In the genomic region with DNA sequence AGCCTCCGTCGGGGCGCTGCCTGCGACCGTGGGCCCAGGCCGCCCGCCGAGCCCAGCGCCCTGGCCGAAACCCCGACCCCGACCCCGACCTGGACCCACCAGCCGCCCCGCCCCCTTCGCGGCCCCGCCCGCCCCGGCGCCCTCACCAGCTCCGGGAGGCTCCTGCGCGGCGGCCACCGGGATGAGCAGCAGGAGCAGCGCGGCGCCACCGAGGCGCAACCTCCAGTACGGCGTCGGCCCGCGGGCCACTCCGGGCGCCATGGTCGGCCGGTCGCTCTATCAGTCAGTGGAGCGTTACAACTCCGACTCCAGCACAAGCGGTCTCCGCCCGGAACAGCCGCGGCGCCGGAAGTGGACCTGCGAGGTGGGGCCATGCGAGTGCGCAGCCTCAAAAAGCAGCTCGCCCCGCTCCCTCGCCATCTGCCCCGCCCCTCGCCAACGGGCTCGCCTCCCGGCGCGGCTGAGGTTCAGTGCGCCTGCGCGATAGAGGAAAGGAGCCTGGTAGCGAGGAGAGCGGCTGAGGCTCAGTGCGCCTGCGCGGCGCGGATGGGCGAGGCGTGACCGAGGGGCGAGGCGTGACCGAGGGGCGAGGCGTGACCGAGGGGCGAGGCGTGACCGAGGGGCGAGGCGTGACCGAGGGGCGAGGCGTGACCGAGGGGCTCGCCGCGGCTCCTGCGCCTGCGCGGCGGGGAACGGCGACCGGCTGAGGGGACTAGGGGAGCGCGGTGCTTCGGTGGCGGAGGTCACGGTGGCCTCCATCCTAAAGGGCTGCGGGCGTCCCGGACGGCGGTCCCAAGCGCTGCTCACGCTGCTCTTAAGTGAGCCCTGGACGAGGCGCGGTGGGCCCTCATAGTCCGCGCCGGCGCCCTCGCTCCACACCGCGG, we compare ENCODE assay signal across 1 cellular context.
A peak's percentile ranks its signal among the peaks of the same experiment; 100 is the strongest.
TF ChIP-seq lines count a peak whose summit lies in the region.

A gene with protein sequence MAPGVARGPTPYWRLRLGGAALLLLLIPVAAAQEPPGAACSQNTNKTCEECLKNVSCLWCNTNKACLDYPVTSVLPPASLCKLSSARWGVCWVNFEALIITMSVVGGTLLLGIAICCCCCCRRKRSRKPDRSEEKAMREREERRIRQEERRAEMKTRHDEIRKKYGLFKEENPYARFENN (minus strand): TSS at position 335 of the 884 bp plus-strand sequence. CDS start 74 bp downstream, at position 261.

TF ChIP-seq in WTC11, 78 proteins besides CTCF, POLR2A, EP300 and RAD21 (continued from another document):
- 0 out of 2 replicates have a peak, but pooled peaks have one; percentile 15 for TF ChIP-seq E2F5 (CRISPR knock-in tag; IDR thresholded peaks at IDR 0.05)
- no peak for TF ChIP-seq ZNF317 (CRISPR knock-in tag; IDR thresholded peaks at IDR 0.05; ENCODE audit: borderline replicate concordance, low read depth)
- TF ChIP-seq, protein P1, sequence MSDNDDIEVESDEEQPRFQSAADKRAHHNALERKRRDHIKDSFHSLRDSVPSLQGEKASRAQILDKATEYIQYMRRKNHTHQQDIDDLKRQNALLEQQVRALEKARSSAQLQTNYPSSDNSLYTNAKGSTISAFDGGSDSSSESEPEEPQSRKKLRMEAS (CRISPR knock-in tag; IDR thresholded peaks at IDR 0.05), result peak; percentile 83
- 0 out of 2 replicates have a peak, but pooled peaks have one; percentile 16 for TF ChIP-seq JUN (CRISPR knock-in tag; IDR thresholded peaks at IDR 0.05)
- TF ChIP-seq HMGXB4 (CRISPR knock-in tag; IDR thresholded peaks at IDR 0.05), result peak; percentile 14; the same call in 1 of the 2 replicates
- TF ChIP-seq GRHL2 (CRISPR knock-in tag; IDR thresholded peaks at IDR 0.05; ENCODE audit: insufficient replicate concordance, severe bottlenecking), result no peak
- TF ChIP-seq, protein P2, sequence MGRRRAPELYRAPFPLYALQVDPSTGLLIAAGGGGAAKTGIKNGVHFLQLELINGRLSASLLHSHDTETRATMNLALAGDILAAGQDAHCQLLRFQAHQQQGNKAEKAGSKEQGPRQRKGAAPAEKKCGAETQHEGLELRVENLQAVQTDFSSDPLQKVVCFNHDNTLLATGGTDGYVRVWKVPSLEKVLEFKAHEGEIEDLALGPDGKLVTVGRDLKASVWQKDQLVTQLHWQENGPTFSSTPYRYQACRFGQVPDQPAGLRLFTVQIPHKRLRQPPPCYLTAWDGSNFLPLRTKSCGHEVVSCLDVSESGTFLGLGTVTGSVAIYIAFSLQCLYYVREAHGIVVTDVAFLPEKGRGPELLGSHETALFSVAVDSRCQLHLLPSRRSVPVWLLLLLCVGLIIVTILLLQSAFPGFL (CRISPR knock-in tag; IDR thresholded peaks at IDR 0.05; ENCODE audit: borderline replicate concordance), result no peak
- peak; percentile 80; the same call in 1 of the 2 replicates for TF ChIP-seq FOXP4 (CRISPR knock-in tag; IDR thresholded peaks at IDR 0.05)
- TF ChIP-seq E2F4 (CRISPR knock-in tag; IDR thresholded peaks at IDR 0.05; ENCODE audit: borderline replicate concordance, low read depth), result 0 out of 2 replicates have a peak, but pooled peaks have one; percentile 54
TF ChIP-seq in WTC11: peak in this region for 22.
